Comparison of ENCODE assay signal across 8 cellular contexts in genomic region chr7:98107313-98107691, GRCh38. TPM values are rescaled to one million over a fixed set of nuclear protein-coding genes. Genes with fewer than 3 reads are reported as not detected.
A peak's percentile ranks its signal among the peaks of the same experiment; 100 is the strongest.
DNase-seq lines count a peak whose midpoint lies in the region; ATAC-seq and TF ChIP-seq lines count a peak whose summit lies in the region.

No MANE protein-coding gene starts in this region.

- intact Hi-C loops in lower lobe of right lung (cut with DNase I): loop anchor here (10.0 kb wide), 1 partner anchor 57 kb away; no protein-coding TSS in a partner anchor

- peaks cover 2% of the 10 kb centered on the region for H3K9me3 ChIP-seq in lower lobe of right lung

- peak overlapping the region; percentile 91 for H3K4me3 Mint-ChIP-seq in type B pancreatic cell

- TF ChIP-seq CTCF in AG04449 (IDR thresholded peaks at IDR 0.05; ENCODE audit: insufficient read depth, low read length, missing control alignments) (no peak), lower lobe of right lung (IDR thresholded peaks at IDR 0.05) (no peak), type B pancreatic cell (conservative IDR thresholded peaks at IDR 0.05) (no peak)

- no peaks in the 10 kb centered on the region for H3K36me3 Mint-ChIP-seq in type B pancreatic cell

- H3K27ac Mint-ChIP-seq in type B pancreatic cell: peak overlapping the region; percentile 59

- H3K27me3 ChIP-seq in lower lobe of right lung (ENCODE audit: low read depth): no peaks in the 10 kb centered on the region

- peak; percentile 9 for ATAC-seq in GM18498 (IDR thresholded peaks at IDR 0.05; ENCODE audit: unreplicated experiment)
- ATAC-seq in lower lobe of right lung: peak; percentile 47 to 66
- no peak for ATAC-seq in GM19324 (IDR thresholded peaks at IDR 0.05; ENCODE audit: low FRiP score, unreplicated experiment)

- no peaks in the 10 kb centered on the region for H3K9me3 Mint-ChIP-seq in type B pancreatic cell

- H3K4me3 ChIP-seq in AG04449 (ENCODE audit: low read depth, low read length) (peak overlapping the region; percentile 84), lower lobe of right lung (peak overlapping the region; percentile 98)

- peaks cover 25% of the 10 kb centered on the region for H3K4me1 Mint-ChIP-seq in type B pancreatic cell (ENCODE audit: unreplicated experiment)

- POLR2A ChIA-PET in AG04449 (lab: Yijun Ruan, JAX): no interaction called here

- CTCF ChIA-PET in AG04449 (lab: Yijun Ruan, JAX): interaction anchor here (1.1 to 7.8 kb wide), 7 partner anchors 11 to 85 kb away, joined by 3 to 129 read pairs (median 4); no protein-coding TSS in a partner anchor

- H3K4me1 ChIP-seq in lower lobe of right lung: peaks cover 36% of the 10 kb centered on the region

- DNase-seq in AG04449 (ENCODE audit: low read depth, low spot score): no peak
- DNase-seq in OCI-M1 (lab: John Stamatoyannopoulos, UW): peak; percentile 58
- DNase-seq in cerebellum (ENCODE audit: low spot score): peak; percentile 19
- DNase-seq in lower lobe of right lung: no peak
- DNase-seq in type B pancreatic cell (ENCODE audit: extremely low spot score, unreplicated experiment): no peak
- no peak for DNase-seq in cerebellar cortex (ENCODE audit: low spot score)

- no peaks in the 10 kb centered on the region for H3K36me3 ChIP-seq in lower lobe of right lung

- H3K27ac ChIP-seq in lower lobe of right lung: peak overlapping the region; percentile 89

- no peaks in the 10 kb centered on the region for H3K27me3 Mint-ChIP-seq in type B pancreatic cell

RNA-seq across cellular contexts. Expression of gene LMTK2, which starts 0.6 kb away (rescaled TPM):
- total RNA-seq in cerebellum (29.9 TPM), lower lobe of right lung (24.5 TPM), type B pancreatic cell (ENCODE audit: low replicate concordance) (20.6 and 21.9 TPM in 2 replicates)

Comparison
In these comparisons a context has a peak if more than half of its experiments do, and no peak if none do; other contexts are left out.
1. DNase-seq: peak in OCI-M1 (single experiment) and cerebellum (single experiment); none in AG04449 (single experiment), lower lobe of right lung (single experiment), type B pancreatic cell (single experiment) and cerebellar cortex (single experiment).